Comparison of ENCODE assay signal across 8 cellular contexts in genomic region chr3:39153977-39154299, GRCh38. TPM values are rescaled to one million over a fixed set of nuclear protein-coding genes. Genes with fewer than 3 reads are reported as not detected.
DNase-seq lines count a peak whose midpoint lies in the region; ATAC-seq, FAIRE-seq and TF ChIP-seq lines count a peak whose summit lies in the region.

No MANE protein-coding gene starts in this region.

- no peaks in the 10 kb centered on the region for H3K9me3 ChIP-seq in ascending aorta
- no peaks in the 10 kb centered on the region for H3K9me3 ChIP-seq in HepG2 (ENCODE audit: low read length)
- no peaks in the 10 kb centered on the region for H3K9me3 ChIP-seq in testis

- H3K4me1 Mint-ChIP-seq in T-helper 2 cell treated with Interferon-gamma antibody and Interleukin-4, amounts not matched to agents 5 μg/mL and 100 μg/mL, for 36 hours (ENCODE audit: low read depth): peaks cover 35% of the 10 kb centered on the region

- ATAC-seq in HepG2 (no peak), HG03108 (IDR thresholded peaks at IDR 0.05; ENCODE audit: unreplicated experiment) (no peak)

- in situ Hi-C loops in HepG2 (cut with HindIII; ENCODE audit: extremely low pct_ligation_motif_present, low pct_unique_long_range_greater_than_20kb): no loop called here

- no peaks in the 10 kb centered on the region for H3K36me3 Mint-ChIP-seq in T-helper 2 cell treated with Interferon-gamma antibody and Interleukin-4, amounts not matched to agents 5 μg/mL and 100 μg/mL, for 36 hours (ENCODE audit: low read depth)

- CTCF ChIA-PET in HepG2 (lab: Yijun Ruan, JAX; ENCODE audit: low intra/inter-chr PET ratio, low total read pairs): no interaction called here

- peak overlapping the region; percentile 84 for H3K9ac ChIP-seq in HepG2 (ENCODE audit: insufficient read depth, low read depth, low read length)

- H3K4me1 ChIP-seq in ascending aorta (peaks cover 15 to 17% of the 10 kb centered on the region in 2 donors), HepG2 (ENCODE audit: insufficient read depth, low read length) (peaks cover 52% of the 10 kb centered on the region), testis (peaks cover 48% of the 10 kb centered on the region)

- TF ChIP-seq CTCF in ascending aorta (IDR thresholded peaks at IDR 0.05): no peak
- no peak for TF ChIP-seq CTCF in HepG2 (CRISPR knock-in tag; IDR thresholded peaks at IDR 0.05)
- no peak for TF ChIP-seq CTCF in testis (IDR thresholded peaks at IDR 0.05)

- no peaks in the 10 kb centered on the region for H3K9me3 Mint-ChIP-seq in T-helper 2 cell treated with Interferon-gamma antibody and Interleukin-4, amounts not matched to agents 5 μg/mL and 100 μg/mL, for 36 hours

- H3K36me3 ChIP-seq in ascending aorta (no peaks in the 10 kb centered on the region), HepG2 (replicated peaks in 1 of 2; ENCODE audit: control insufficient read depth in 1 of 2, insufficient read depth in 2 of 2, low read length in 2 of 2) (peaks cover 0 to 1% of the 10 kb centered on the region in 2 experiments; a peak in 1 of 5 replicates), testis (ENCODE audit: low read depth, missing control alignments) (no peaks in the 10 kb centered on the region)

- 3% methylated on average over 7 of the region's 9 CpGs for WGBS in HepG2 (ENCODE audit: low lambda C conversion rate)
- 17 to 27% methylated on average over 6 to 9 of the region's 9 CpGs for WGBS in testis, 2 donors

- POLR2A ChIA-PET in HepG2 (lab: Yijun Ruan, JAX): interaction anchor here (1.2 kb wide), 1 partner anchor 24 kb away, joined by 5 read pairs; no protein-coding TSS in a partner anchor

- peak overlapping the region; percentile 86 for H3K27ac Mint-ChIP-seq in T-helper 2 cell treated with Interferon-gamma antibody and Interleukin-4, amounts not matched to agents 5 μg/mL and 100 μg/mL, for 36 hours

- TF ChIP-seq RAD21 in HepG2 (CRISPR knock-in tag; IDR thresholded peaks at IDR 0.05): no peak

- peaks cover 43% of the 10 kb centered on the region for H3K79me2 ChIP-seq in HepG2 (ENCODE audit: insufficient read depth, low read length)

- H4K20me1 ChIP-seq in HepG2 (ENCODE audit: insufficient read depth, low read length): peaks cover 37% of the 10 kb centered on the region

- H3K27me3 Mint-ChIP-seq in T-helper 2 cell treated with Interferon-gamma antibody and Interleukin-4, amounts not matched to agents 5 μg/mL and 100 μg/mL, for 36 hours (ENCODE audit: low read depth): peaks cover 11% of the 10 kb centered on the region

- TF ChIP-seq EP300 in HepG2 (IDR thresholded peaks at IDR 0.05; ENCODE audit: low read depth in 2 of 2, low read length in 2 of 2) (no peak), HepG2 (CRISPR knock-in tag; IDR thresholded peaks at IDR 0.05; ENCODE audit: borderline replicate concordance) (no peak)

- no TSS peak for BruUV-seq in HepG2 (replicated peaks; lab: Mats Ljungman, UMichigan)

- H3K4me3 ChIP-seq in ascending aorta (peak overlapping the region; percentile 82 to 91), HepG2 (replicated peaks in 1 of 3; ENCODE audit: insufficient read depth in 1 of 3, low read depth in 2 of 3, low read length in 3 of 3) (peak overlapping the region; percentile 73 to 91 (median 84)), testis (peak overlapping the region; percentile 93 to 96)

- intact Hi-C loops in ascending aorta (cut with DNase I) (no loop called here), HepG2 (cut with micrococcal nuclease; ENCODE audit: unreplicated experiment) (loop anchor here (1.0 kb wide), 1 partner anchor 23 kb away; no protein-coding TSS in a partner anchor), testis (cut with DNase I; ENCODE audit: low total_unique reads) (no loop called here)

- DNase-seq in T-helper 2 cell treated with Interferon-gamma antibody and Interleukin-4, amounts not matched to agents 5 μg/mL and 100 μg/mL, for 36 hours (ENCODE audit: low spot score): no peak
- DNase-seq in T-helper 2 cell (no peak), ascending aorta (ENCODE audit: low spot score in 2 of 2) (no peak), HepG2 (ENCODE audit: low spot score) (no peak), testis (no peak), glomerular visceral epithelial cell (ENCODE audit: extremely low spot score) (no peak), GF-D8 (lab: John Stamatoyannopoulos, UW) (no peak)

- peak overlapping the region; percentile 70 for H3K4me3 Mint-ChIP-seq in T-helper 2 cell treated with Interferon-gamma antibody and Interleukin-4, amounts not matched to agents 5 μg/mL and 100 μg/mL, for 36 hours

- TF ChIP-seq POLR2A in HepG2 (IDR thresholded peaks at IDR 0.05; ENCODE audit: insufficient read depth in 1 of 2, low read depth in 2 of 2, low read length in 2 of 2) (peak in 1 of 2 experiments; percentile 19; a peak in 1 of 4 replicates), testis (IDR thresholded peaks at IDR 0.05) (no peak)

- no peak for FAIRE-seq in HepG2 (lab: Jason Lieb, UNC)

- peak overlapping the region; percentile 87 for H3K4me2 ChIP-seq in HepG2 (ENCODE audit: low read depth, low read length)

- no peak overlapping the region for H2AFZ ChIP-seq in HepG2 (ENCODE audit: low read length)

- no peaks in the 10 kb centered on the region for H3K27me3 ChIP-seq in ascending aorta
- H3K27me3 ChIP-seq in HepG2 (ENCODE audit: control insufficient read depth in 1 of 2, insufficient read depth in 2 of 2, low read length in 2 of 2): no peaks in the 10 kb centered on the region; a peak in 1 of 5 replicates
- H3K27me3 ChIP-seq in testis: no peaks in the 10 kb centered on the region

- H3K27ac ChIP-seq in ascending aorta (peak overlapping the region; percentile 89 to 99), HepG2 (ENCODE audit: extremely low read length, insufficient read depth, low read length) (peak overlapping the region; percentile 73), testis (peak overlapping the region; percentile 82 to 99)

RNA-seq across cellular contexts. Expression of gene CSRNP1, which starts 0.5 kb away (rescaled TPM):
- total RNA-seq in ascending aorta (176 TPM), HepG2 (2016; rRNA removed; fragmentation: Illumina TruSeq; extraction: Trizol) (9.3 and 10.8 TPM in 2 replicates), testis (10 to 100 TPM; 27.0 to 30.4 TPM)
- total RNA-seq in HepG2 (2016; cell fraction: cytosol; rRNA removed; fragmentation: Illumina TruSeq; extraction: Trizol; ENCODE audit: low read depth): 1.5 and 2.3 TPM in 2 replicates
- 7.4 and 10.8 TPM in 2 replicates for total RNA-seq in HepG2 (2016; cell fraction: insoluble cytoplasmic fraction; rRNA removed; fragmentation: Illumina TruSeq; extraction: Trizol)
- total RNA-seq in HepG2 (2016; cell fraction: membrane; rRNA removed; fragmentation: Illumina TruSeq; extraction: Trizol): 6.2 TPM in 2 replicates
- 8.4 and 9.2 TPM in 2 replicates for total RNA-seq in HepG2 (2016; cell fraction: nucleus; rRNA removed; fragmentation: Illumina TruSeq; extraction: Trizol)
- polyA plus RNA-seq in HepG2 (2011; rRNA removed) (11.3 and 13.1 TPM in 2 replicates), testis (ENCODE audit: insufficient read depth, low read depth, low replicate concordance) (20.4 TPM)
- polyA plus RNA-seq in HepG2 (2011; cell fraction: cytosol; rRNA removed): 10.2 and 11.5 TPM in 2 replicates
- polyA plus RNA-seq in HepG2 (2011; cell fraction: nucleus; rRNA removed): 16.5 and 19.1 TPM in 2 replicates
- 7.1 and 11.4 TPM in 2 replicates for polyA plus RNA-seq in HepG2 (2012)
- polyA plus RNA-seq in HepG2 (2016; cell fraction: cytosol; fragmentation: Illumina TruSeq; extraction: Trizol; ENCODE audit: low read depth): 0.62 and 0.80 TPM in 2 replicates
- 5.7 and 6.6 TPM in 2 replicates for polyA plus RNA-seq in HepG2 (2016; cell fraction: insoluble cytoplasmic fraction; fragmentation: Illumina TruSeq; extraction: Trizol; ENCODE audit: low read depth)
- 2.0 and 2.4 TPM in 2 replicates for polyA plus RNA-seq in HepG2 (2016; cell fraction: membrane; fragmentation: Illumina TruSeq; extraction: Trizol; ENCODE audit: low read depth)
- polyA plus RNA-seq in HepG2 (2016; cell fraction: nucleus; fragmentation: Illumina TruSeq; extraction: Trizol; ENCODE audit: insufficient read depth, low read depth): 11.8 and 12.9 TPM in 2 replicates
- polyA minus RNA-seq in HepG2 (2011; rRNA and poly(A)+ RNA removed; ENCODE audit: low replicate concordance): 16.7 and 44.8 TPM in 2 replicates
- 13.3 and 14.3 TPM in 2 replicates for polyA minus RNA-seq in HepG2 (2011; cell fraction: cytosol; rRNA and poly(A)+ RNA removed)
- 18.9 and 21.8 TPM in 2 replicates for polyA minus RNA-seq in HepG2 (2011; cell fraction: nucleus; rRNA and poly(A)+ RNA removed)

RNA-seq across cellular contexts. Expression of gene XIRP1, which starts 38.5 kb away (rescaled TPM):
- not detected for total RNA-seq in ascending aorta
- total RNA-seq in HepG2 (2016; rRNA removed; fragmentation: Illumina TruSeq; extraction: Trizol): not detected in 2 replicates
- total RNA-seq in HepG2 (2016; cell fraction: cytosol; rRNA removed; fragmentation: Illumina TruSeq; extraction: Trizol; ENCODE audit: low read depth): not detected in 2 replicates
- not detected in 2 replicates for total RNA-seq in HepG2 (2016; cell fraction: insoluble cytoplasmic fraction; rRNA removed; fragmentation: Illumina TruSeq; extraction: Trizol)
- total RNA-seq in HepG2 (2016; cell fraction: membrane; rRNA removed; fragmentation: Illumina TruSeq; extraction: Trizol): not detected in 2 replicates
- total RNA-seq in HepG2 (2016; cell fraction: nucleus; rRNA removed; fragmentation: Illumina TruSeq; extraction: Trizol): not detected in 2 replicates
- polyA plus RNA-seq in HepG2 (2011; rRNA removed): not detected in 2 replicates
- not detected in 2 replicates for polyA plus RNA-seq in HepG2 (2011; cell fraction: cytosol; rRNA removed)
- 0.02 TPM in 1 of 2 replicates, not detected in the other for polyA plus RNA-seq in HepG2 (2011; cell fraction: nucleus; rRNA removed)
- polyA plus RNA-seq in HepG2 (2012): not detected in 2 replicates
- not detected in 2 replicates for polyA plus RNA-seq in HepG2 (2016; cell fraction: cytosol; fragmentation: Illumina TruSeq; extraction: Trizol; ENCODE audit: low read depth)
- not detected in 2 replicates for polyA plus RNA-seq in HepG2 (2016; cell fraction: insoluble cytoplasmic fraction; fragmentation: Illumina TruSeq; extraction: Trizol; ENCODE audit: low read depth)
- polyA plus RNA-seq in HepG2 (2016; cell fraction: membrane; fragmentation: Illumina TruSeq; extraction: Trizol; ENCODE audit: low read depth): not detected in 2 replicates
- not detected in 2 replicates for polyA plus RNA-seq in HepG2 (2016; cell fraction: nucleus; fragmentation: Illumina TruSeq; extraction: Trizol; ENCODE audit: insufficient read depth, low read depth)
- not detected in 2 replicates for polyA minus RNA-seq in HepG2 (2011; rRNA and poly(A)+ RNA removed; ENCODE audit: low replicate concordance)
- not detected in 2 replicates for polyA minus RNA-seq in HepG2 (2011; cell fraction: cytosol; rRNA and poly(A)+ RNA removed)
- not detected in 2 replicates for polyA minus RNA-seq in HepG2 (2011; cell fraction: nucleus; rRNA and poly(A)+ RNA removed)
- total RNA-seq in testis: under 1 TPM; 0.24 to 0.37 TPM
- 2.8 TPM for polyA plus RNA-seq in testis (ENCODE audit: insufficient read depth, low read depth, low replicate concordance)

RNA-seq across cellular contexts. Expression of gene TTC21A, which starts 46.5 kb away (rescaled TPM):
- 0.43 TPM for total RNA-seq in ascending aorta
- 0.31 and 0.39 TPM in 2 replicates for total RNA-seq in HepG2 (2016; rRNA removed; fragmentation: Illumina TruSeq; extraction: Trizol)
- 0.88 TPM in 1 of 2 replicates, not detected in the other for total RNA-seq in HepG2 (2016; cell fraction: cytosol; rRNA removed; fragmentation: Illumina TruSeq; extraction: Trizol; ENCODE audit: low read depth)
- total RNA-seq in HepG2 (2016; cell fraction: insoluble cytoplasmic fraction; rRNA removed; fragmentation: Illumina TruSeq; extraction: Trizol): 0.26 and 0.36 TPM in 2 replicates
- 0.07 and 0.22 TPM in 2 replicates for total RNA-seq in HepG2 (2016; cell fraction: membrane; rRNA removed; fragmentation: Illumina TruSeq; extraction: Trizol)
- total RNA-seq in HepG2 (2016; cell fraction: nucleus; rRNA removed; fragmentation: Illumina TruSeq; extraction: Trizol): 0.50 and 2.4 TPM in 2 replicates
- 1.5 and 1.6 TPM in 2 replicates for polyA plus RNA-seq in HepG2 (2011; rRNA removed)
- 0.27 and 0.48 TPM in 2 replicates for polyA plus RNA-seq in HepG2 (2011; cell fraction: cytosol; rRNA removed)
- polyA plus RNA-seq in HepG2 (2011; cell fraction: nucleus; rRNA removed): 4.9 and 6.3 TPM in 2 replicates
- 0.63 and 0.74 TPM in 2 replicates for polyA plus RNA-seq in HepG2 (2012)
- 0.08 and 0.12 TPM in 2 replicates for polyA plus RNA-seq in HepG2 (2016; cell fraction: cytosol; fragmentation: Illumina TruSeq; extraction: Trizol; ENCODE audit: low read depth)
- 0.25 and 0.41 TPM in 2 replicates for polyA plus RNA-seq in HepG2 (2016; cell fraction: insoluble cytoplasmic fraction; fragmentation: Illumina TruSeq; extraction: Trizol; ENCODE audit: low read depth)
- 0.14 and 0.63 TPM in 2 replicates for polyA plus RNA-seq in HepG2 (2016; cell fraction: membrane; fragmentation: Illumina TruSeq; extraction: Trizol; ENCODE audit: low read depth)
- polyA plus RNA-seq in HepG2 (2016; cell fraction: nucleus; fragmentation: Illumina TruSeq; extraction: Trizol; ENCODE audit: insufficient read depth, low read depth): 2.2 TPM in 2 replicates
- polyA minus RNA-seq in HepG2 (2011; rRNA and poly(A)+ RNA removed; ENCODE audit: low replicate concordance): 1.4 and 2.3 TPM in 2 replicates
- 0.53 TPM in 1 of 2 replicates, not detected in the other for polyA minus RNA-seq in HepG2 (2011; cell fraction: cytosol; rRNA and poly(A)+ RNA removed)
- polyA minus RNA-seq in HepG2 (2011; cell fraction: nucleus; rRNA and poly(A)+ RNA removed): 3.1 and 5.3 TPM in 2 replicates
- total RNA-seq in testis: 100 to 1,000 TPM in 1 of 2 donors, 10 to 100 TPM in 1; 74.3 to 101 TPM
- polyA plus RNA-seq in testis (ENCODE audit: insufficient read depth, low read depth, low replicate concordance): 266 TPM

RNA-seq across cellular contexts. Expression of gene GORASP1, which starts 46.5 kb away (rescaled TPM):
- total RNA-seq in ascending aorta (186 TPM), HepG2 (2016; rRNA removed; fragmentation: Illumina TruSeq; extraction: Trizol) (27.0 and 36.4 TPM in 2 replicates), testis (10 to 100 TPM; 75.3 to 92.1 TPM)
- 6.2 and 6.3 TPM in 2 replicates for total RNA-seq in HepG2 (2016; cell fraction: cytosol; rRNA removed; fragmentation: Illumina TruSeq; extraction: Trizol; ENCODE audit: low read depth)
- total RNA-seq in HepG2 (2016; cell fraction: insoluble cytoplasmic fraction; rRNA removed; fragmentation: Illumina TruSeq; extraction: Trizol): 24.7 and 34.0 TPM in 2 replicates
- total RNA-seq in HepG2 (2016; cell fraction: membrane; rRNA removed; fragmentation: Illumina TruSeq; extraction: Trizol): 11.1 and 12.7 TPM in 2 replicates
- 42.3 and 46.1 TPM in 2 replicates for total RNA-seq in HepG2 (2016; cell fraction: nucleus; rRNA removed; fragmentation: Illumina TruSeq; extraction: Trizol)
- polyA plus RNA-seq in HepG2 (2011; rRNA removed) (39.8 and 41.6 TPM in 2 replicates), testis (ENCODE audit: insufficient read depth, low read depth, low replicate concordance) (69.5 TPM)
- polyA plus RNA-seq in HepG2 (2011; cell fraction: cytosol; rRNA removed): 22.2 and 27.9 TPM in 2 replicates
- 99.2 and 109 TPM in 2 replicates for polyA plus RNA-seq in HepG2 (2011; cell fraction: nucleus; rRNA removed)
- polyA plus RNA-seq in HepG2 (2012): 14.9 and 22.9 TPM in 2 replicates
- polyA plus RNA-seq in HepG2 (2016; cell fraction: cytosol; fragmentation: Illumina TruSeq; extraction: Trizol; ENCODE audit: low read depth): 2.9 and 3.2 TPM in 2 replicates
- polyA plus RNA-seq in HepG2 (2016; cell fraction: insoluble cytoplasmic fraction; fragmentation: Illumina TruSeq; extraction: Trizol; ENCODE audit: low read depth): 28.7 and 29.9 TPM in 2 replicates
- polyA plus RNA-seq in HepG2 (2016; cell fraction: membrane; fragmentation: Illumina TruSeq; extraction: Trizol; ENCODE audit: low read depth): 7.1 and 7.7 TPM in 2 replicates
- polyA plus RNA-seq in HepG2 (2016; cell fraction: nucleus; fragmentation: Illumina TruSeq; extraction: Trizol; ENCODE audit: insufficient read depth, low read depth): 59.7 and 73.8 TPM in 2 replicates
- 59.3 and 84.8 TPM in 2 replicates for polyA minus RNA-seq in HepG2 (2011; rRNA and poly(A)+ RNA removed; ENCODE audit: low replicate concordance)
- 13.8 and 14.9 TPM in 2 replicates for polyA minus RNA-seq in HepG2 (2011; cell fraction: cytosol; rRNA and poly(A)+ RNA removed)
- 46.4 and 49.4 TPM in 2 replicates for polyA minus RNA-seq in HepG2 (2011; cell fraction: nucleus; rRNA and poly(A)+ RNA removed)

Comparison
In these comparisons a context has a peak if more than half of its experiments do, and no peak if none do; other contexts are left out.
1. RNA of gene TTC21A, which starts 46.5 kb away (total RNA-seq): 74.3 to 101 TPM in testis; 0.43 TPM in ascending aorta (single experiment) and 0.07 to 2.4 TPM in HepG2; every median in the first group is over 10 times any median in the second.
2. Peak in every context shown above with its lines, with median percentiles within 50 percentile points of each other: H3K27ac ChIP-seq and H3K4me3 ChIP-seq.